In the genomic region with DNA sequence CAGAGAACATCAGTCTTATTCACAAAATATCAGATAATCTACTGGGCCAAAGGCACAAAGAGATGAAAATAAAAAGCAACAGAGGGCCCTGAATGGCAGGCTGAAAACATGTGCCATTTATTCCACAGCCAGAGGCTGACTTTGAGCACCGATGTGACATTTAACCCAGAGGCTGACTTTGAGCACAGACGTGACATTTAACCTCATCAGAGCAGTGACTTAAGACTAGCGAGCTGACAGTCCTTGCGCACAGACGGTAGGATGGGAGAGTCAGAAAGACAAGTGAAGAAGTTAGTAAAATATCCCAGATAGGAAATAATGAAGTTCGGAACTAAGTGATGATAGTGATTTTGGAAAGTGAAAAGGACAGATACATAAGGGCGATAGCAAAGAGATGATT, we compare ENCODE assay signal across 22 cellular contexts.
DNase-seq lines count a peak whose midpoint lies in the region; ATAC-seq and FAIRE-seq lines count a peak whose summit lies in the region.
"Had no signal": no experiment of that assay in that cellular context is flagged by ENCODE, and none has a peak within 500 bp of the region (broad histone marks: within the 10 kb centered on the region; RNA-seq: fewer than 3 reads in every experiment).

No MANE protein-coding gene starts in this region.

- POLR2A ChIA-PET in CD8-positive, alpha-beta memory T cell (lab: Charles Lee) = no interaction called here

- intact Hi-C loops in activated T-helper 1 cell treated with anti-CD3 and anti-CD28 coated beads, Interleukin-12 subunit alpha, Interleukin-12 subunit beta, Interleukin-2, Interleukin-4 antibody, amounts not matched to agents 30 ng/mL and 10 ng/mL and 1 ng/mL, durations not matched to agents 14 hours and 24 hours and 36 hours (cut with micrococcal nuclease) = loop anchor here (5.0 kb wide), 1 partner anchor 417 kb away; no protein-coding TSS in a partner anchor

- no peaks in the 10 kb centered on the region for H3K27me3 Mint-ChIP-seq in CD4-positive, CD25-positive, alpha-beta regulatory T cell
- H3K27me3 Mint-ChIP-seq in CD8-positive, alpha-beta memory T cell = no peaks in the 10 kb centered on the region
- no peaks in the 10 kb centered on the region for H3K27me3 Mint-ChIP-seq in activated T-helper 1 cell treated with anti-CD3 and anti-CD28 coated beads, Interleukin-12 subunit alpha, Interleukin-12 subunit beta, Interleukin-2, Interleukin-4 antibody, amounts not matched to agents 30 ng/mL and 10 ng/mL and 1 ng/mL, durations not matched to agents 14 hours and 24 hours and 36 hours (ENCODE audit: insufficient read depth)
- no peaks in the 10 kb centered on the region for H3K27me3 Mint-ChIP-seq in memory B cell

- no peaks in the 10 kb centered on the region for H3K27me3 ChIP-seq in CD4-positive, CD25-positive, alpha-beta regulatory T cell (ENCODE audit: control insufficient read depth, insufficient read depth, low read length)
- no peaks in the 10 kb centered on the region for H3K27me3 ChIP-seq in CD8-positive, alpha-beta memory T cell (ENCODE audit: insufficient read depth, low read length, poor library complexity, severe bottlenecking)
- H3K27me3 ChIP-seq: body of pancreas, upper lobe of right lung had no signal

- CTCF ChIA-PET in CD8-positive, alpha-beta memory T cell (lab: Charles Lee) = interaction anchor here (1.1 to 1.6 kb wide), 3 partner anchors 17 to 587 kb away, joined by 3 to 4 read pairs (median 3); no protein-coding TSS in a partner anchor

- H3K9me3 ChIP-seq in CD4-positive, CD25-positive, alpha-beta regulatory T cell (ENCODE audit: control insufficient read depth in 2 of 2, low read length in 2 of 2) = no peaks in the 10 kb centered on the region
- no peaks in the 10 kb centered on the region for H3K9me3 ChIP-seq in CD8-positive, alpha-beta memory T cell (ENCODE audit: low read length)
- H3K9me3 ChIP-seq: body of pancreas, lower lobe of right lung, upper lobe of right lung had no signal

- no peak overlapping the region for H3K4me3 ChIP-seq in CD4-positive, CD25-positive, alpha-beta regulatory T cell (ENCODE audit: low read depth, low read length)
- H3K4me3 ChIP-seq in CD8-positive, alpha-beta memory T cell (ENCODE audit: low read length) = no peak overlapping the region
- H3K4me3 ChIP-seq: body of pancreas, lower lobe of right lung, upper lobe of right lung had no signal

- H3K4me1 Mint-ChIP-seq in CD4-positive, CD25-positive, alpha-beta regulatory T cell = peaks cover 10 to 81% (median 59%) of the 10 kb centered on the region in 4 donors
- H3K4me1 Mint-ChIP-seq in CD8-positive, alpha-beta memory T cell = peaks cover 77 to 89% (median 81%) of the 10 kb centered on the region in 3 donors
- H3K4me1 Mint-ChIP-seq in activated T-helper 1 cell treated with anti-CD3 and anti-CD28 coated beads, Interleukin-12 subunit alpha, Interleukin-12 subunit beta, Interleukin-2, Interleukin-4 antibody, amounts not matched to agents 30 ng/mL and 10 ng/mL and 1 ng/mL, durations not matched to agents 14 hours and 24 hours and 36 hours (ENCODE audit: low read depth) = peaks cover 63% of the 10 kb centered on the region
- H3K4me1 Mint-ChIP-seq in memory B cell = peaks cover 60% of the 10 kb centered on the region

- no peak for FAIRE-seq in frontal cortex (lab: Jason Lieb, UNC)
- FAIRE-seq: colon, HTR-8/SVneo had no signal

- no peaks in the 10 kb centered on the region for H3K9me3 Mint-ChIP-seq in CD4-positive, CD25-positive, alpha-beta regulatory T cell
- no peaks in the 10 kb centered on the region for H3K9me3 Mint-ChIP-seq in CD8-positive, alpha-beta memory T cell
- H3K9me3 Mint-ChIP-seq in activated T-helper 1 cell treated with anti-CD3 and anti-CD28 coated beads, Interleukin-12 subunit alpha, Interleukin-12 subunit beta, Interleukin-2, Interleukin-4 antibody, amounts not matched to agents 30 ng/mL and 10 ng/mL and 1 ng/mL, durations not matched to agents 14 hours and 24 hours and 36 hours = no peaks in the 10 kb centered on the region
- no peaks in the 10 kb centered on the region for H3K9me3 Mint-ChIP-seq in memory B cell

- peaks cover 36% of the 10 kb centered on the region for H3K4me1 ChIP-seq in CD4-positive, CD25-positive, alpha-beta regulatory T cell (ENCODE audit: control insufficient read depth, insufficient read depth, low read length, poor library complexity, severe bottlenecking)
- peaks cover 49% of the 10 kb centered on the region for H3K4me1 ChIP-seq in CD8-positive, alpha-beta memory T cell (ENCODE audit: insufficient read depth, low read length)

- H3K27ac Mint-ChIP-seq in CD4-positive, CD25-positive, alpha-beta regulatory T cell = peak overlapping the region; percentile 8 to 94 (median 16)
- peak overlapping the region; percentile 7 to 89 (median 59) for H3K27ac Mint-ChIP-seq in CD8-positive, alpha-beta memory T cell
- peak overlapping the region; percentile 72 for H3K27ac Mint-ChIP-seq in activated T-helper 1 cell treated with anti-CD3 and anti-CD28 coated beads, Interleukin-12 subunit alpha, Interleukin-12 subunit beta, Interleukin-2, Interleukin-4 antibody, amounts not matched to agents 30 ng/mL and 10 ng/mL and 1 ng/mL, durations not matched to agents 14 hours and 24 hours and 36 hours
- H3K27ac Mint-ChIP-seq in memory B cell = peak overlapping the region; percentile 93

- H3K36me3 ChIP-seq in CD4-positive, CD25-positive, alpha-beta regulatory T cell (ENCODE audit: control insufficient read depth, insufficient read depth, low read length) = peaks cover 62% of the 10 kb centered on the region
- peaks cover 50% of the 10 kb centered on the region for H3K36me3 ChIP-seq in CD8-positive, alpha-beta memory T cell (ENCODE audit: insufficient read depth, low read length)

- peaks cover 51% of the 10 kb centered on the region for H3K36me3 Mint-ChIP-seq in CD4-positive, CD25-positive, alpha-beta regulatory T cell
- H3K36me3 Mint-ChIP-seq in CD8-positive, alpha-beta memory T cell = peaks cover 7 to 83% (median 17%) of the 10 kb centered on the region in 3 donors
- H3K36me3 Mint-ChIP-seq in activated T-helper 1 cell treated with anti-CD3 and anti-CD28 coated beads, Interleukin-12 subunit alpha, Interleukin-12 subunit beta, Interleukin-2, Interleukin-4 antibody, amounts not matched to agents 30 ng/mL and 10 ng/mL and 1 ng/mL, durations not matched to agents 14 hours and 24 hours and 36 hours (ENCODE audit: low read depth) = peaks cover 38% of the 10 kb centered on the region
- peaks cover 34% of the 10 kb centered on the region for H3K36me3 Mint-ChIP-seq in memory B cell

- no peak for DNase-seq in CD4-positive, CD25-positive, alpha-beta regulatory T cell
- DNase-seq in CD8-positive, alpha-beta memory T cell = no peak
- DNase-seq in activated T-helper 1 cell treated with anti-CD3 and anti-CD28 coated beads, Interleukin-12 subunit alpha, Interleukin-12 subunit beta, Interleukin-2, Interleukin-4 antibody, amounts not matched to agents 30 ng/mL and 10 ng/mL and 1 ng/mL, durations not matched to agents 14 hours and 24 hours and 36 hours (ENCODE audit: low spot score) = no peak
- DNase-seq in memory B cell (ENCODE audit: low spot score in 2 of 2) (no peak), frontal cortex (ENCODE audit: low spot score in 2 of 2) (no peak), nucleus accumbens (lab: John Stamatoyannopoulos, UW) (no peak)
- no peak for DNase-seq in effector CD4-positive, alpha-beta T cell
- DNase-seq: activated CD8-positive, alpha-beta memory T cell treated with anti-CD3 and anti-CD28 coated beads for 24 hours; activated effector memory CD4-positive, alpha-beta T cell treated with anti-CD3 and anti-CD28 coated beads, Interleukin-2, amount 50 U/mL, for 16 hours; body of pancreas; DMS 273 treated with DMSO at 0.1 percent for 48 hours; GDM1; hippocampal formation; lower lobe of right lung; NCI-H1092 treated with DMSO at 0.1 percent for 48 hours; NCI-H524; stimulated activated CD4-positive, alpha-beta T cell treated with anti-CD3 and anti-CD28 coated beads, Interleukin-1b, Interleukin-23, amount 100 ng/mL, for 48 hours; upper lobe of right lung had no signal

- ATAC-seq in CD4-positive, CD25-positive, alpha-beta regulatory T cell (ENCODE audit: low read depth in 2 of 2) = no peak
- ATAC-seq in memory B cell (ENCODE audit: low read depth) (no peak), GM18517 (IDR thresholded peaks at IDR 0.05; ENCODE audit: unreplicated experiment) (no peak)
- ATAC-seq: body of pancreas, lower lobe of right lung, upper lobe of right lung had no signal

- peak overlapping the region; percentile 19 for H3K27ac ChIP-seq in CD4-positive, CD25-positive, alpha-beta regulatory T cell (ENCODE audit: insufficient read depth, low read length, poor library complexity, severe bottlenecking)
- H3K27ac ChIP-seq in CD8-positive, alpha-beta memory T cell (ENCODE audit: low read depth, low read length) = no peak overlapping the region
- H3K27ac ChIP-seq: body of pancreas, lower lobe of right lung, upper lobe of right lung, VCaP had no signal

- H3K4me3 Mint-ChIP-seq in CD4-positive, CD25-positive, alpha-beta regulatory T cell = peak overlapping the region in 1 of 4 donors; percentile 16
- H3K4me3 Mint-ChIP-seq in CD8-positive, alpha-beta memory T cell = peak overlapping the region in 1 of 7 donors; percentile 4
- H3K4me3 Mint-ChIP-seq in activated T-helper 1 cell treated with anti-CD3 and anti-CD28 coated beads, Interleukin-12 subunit alpha, Interleukin-12 subunit beta, Interleukin-2, Interleukin-4 antibody, amounts not matched to agents 30 ng/mL and 10 ng/mL and 1 ng/mL, durations not matched to agents 14 hours and 24 hours and 36 hours = no peak overlapping the region
- H3K4me3 Mint-ChIP-seq in memory B cell = peak overlapping the region; percentile 83

Comparison
In these comparisons a context has a peak if more than half of its experiments do, and no peak if none do; other contexts are left out.
1. H3K27ac Mint-ChIP-seq: peak in every context shown above with its lines; median percentile 93 in memory B cell; 72 in activated T-helper 1 cell treated with anti-CD3 and anti-CD28 coated beads, Interleukin-12 subunit alpha, Interleukin-12 subunit beta, Interleukin-2, Interleukin-4 antibody, amounts not matched to agents 30 ng/mL and 10 ng/mL and 1 ng/mL, durations not matched to agents 14 hours and 24 hours and 36 hours; 59 in CD8-positive, alpha-beta memory T cell; 16 in CD4-positive, CD25-positive, alpha-beta regulatory T cell.